ENCODE assay signal across 1 cellular context in the genomic region with DNA sequence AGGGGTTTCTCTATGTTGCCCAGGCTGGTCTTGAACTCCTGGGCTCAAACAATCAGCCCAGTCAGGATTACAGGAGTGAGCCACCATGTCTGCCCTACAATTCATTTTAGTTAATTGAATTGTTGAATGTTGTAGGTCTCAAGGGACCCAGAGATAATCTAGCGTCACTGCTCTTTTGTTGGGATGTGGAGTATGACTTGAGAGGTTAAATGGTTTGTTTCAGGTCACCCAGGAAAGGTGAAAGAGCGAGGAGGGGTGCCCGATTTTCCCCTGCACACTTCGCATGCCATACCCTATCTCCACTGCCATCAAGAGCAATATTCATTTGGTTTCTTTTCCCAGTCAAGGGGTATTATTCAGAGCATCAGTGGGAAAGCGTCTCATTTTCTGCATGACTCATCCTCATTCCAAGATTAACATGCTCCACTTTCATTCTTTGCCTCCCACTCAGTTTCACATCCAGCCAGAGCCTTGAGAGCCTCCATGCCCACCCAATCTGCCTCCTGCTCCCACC.
TF ChIP-seq lines count a peak whose summit lies in the region.

No MANE protein-coding gene starts in this region.

TF ChIP-seq in H1, 55 proteins besides CTCF, POLR2A, EP300 and RAD21 (continued from another document):
- TF ChIP-seq, protein P1, sequence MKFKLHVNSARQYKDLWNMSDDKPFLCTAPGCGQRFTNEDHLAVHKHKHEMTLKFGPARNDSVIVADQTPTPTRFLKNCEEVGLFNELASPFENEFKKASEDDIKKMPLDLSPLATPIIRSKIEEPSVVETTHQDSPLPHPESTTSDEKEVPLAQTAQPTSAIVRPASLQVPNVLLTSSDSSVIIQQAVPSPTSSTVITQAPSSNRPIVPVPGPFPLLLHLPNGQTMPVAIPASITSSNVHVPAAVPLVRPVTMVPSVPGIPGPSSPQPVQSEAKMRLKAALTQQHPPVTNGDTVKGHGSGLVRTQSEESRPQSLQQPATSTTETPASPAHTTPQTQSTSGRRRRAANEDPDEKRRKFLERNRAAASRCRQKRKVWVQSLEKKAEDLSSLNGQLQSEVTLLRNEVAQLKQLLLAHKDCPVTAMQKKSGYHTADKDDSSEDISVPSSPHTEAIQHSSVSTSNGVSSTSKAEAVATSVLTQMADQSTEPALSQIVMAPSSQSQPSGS (IDR thresholded peaks at IDR 0.05; ENCODE audit: low read length): no peak
- TF ChIP-seq, protein P2, sequence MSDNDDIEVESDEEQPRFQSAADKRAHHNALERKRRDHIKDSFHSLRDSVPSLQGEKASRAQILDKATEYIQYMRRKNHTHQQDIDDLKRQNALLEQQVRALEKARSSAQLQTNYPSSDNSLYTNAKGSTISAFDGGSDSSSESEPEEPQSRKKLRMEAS (IDR thresholded peaks at IDR 0.05): no peak
- TF ChIP-seq CTBP2 (IDR thresholded peaks at IDR 0.05; ENCODE audit: borderline replicate concordance, insufficient read depth, insufficient read length, low read length): no peak
- TF ChIP-seq KDM4A (IDR thresholded peaks at IDR 0.05; ENCODE audit: low read depth, low read length, severe bottlenecking): no peak
